In the genomic region with DNA sequence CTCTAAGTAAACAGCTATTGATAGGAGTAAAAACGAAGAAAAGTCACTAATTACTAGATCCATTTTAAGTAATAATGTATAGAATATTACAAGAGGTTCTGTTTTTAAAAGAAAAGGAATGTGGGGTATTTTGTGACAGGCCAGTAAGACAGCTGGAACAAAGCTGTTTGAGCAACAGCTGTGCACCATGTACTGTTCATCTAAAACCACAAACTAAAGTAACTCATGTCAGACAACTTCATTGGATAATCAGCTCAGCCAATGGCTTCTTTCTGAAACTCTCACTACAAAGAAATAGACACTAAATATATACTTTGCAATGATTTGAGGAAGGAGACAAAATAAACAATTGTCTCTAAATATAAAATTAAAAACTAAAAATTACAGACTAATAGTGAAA, we compare ENCODE assay signal across 9 cellular contexts. TPM values are rescaled to one million over a fixed set of nuclear protein-coding genes. Genes with fewer than 3 reads are reported as not detected.
DNase-seq lines count a peak whose midpoint lies in the region; ATAC-seq and TF ChIP-seq lines count a peak whose summit lies in the region.
"Had no signal": no experiment of that assay in that cellular context is flagged by ENCODE, and none has a peak within 500 bp of the region (broad histone marks: within the 10 kb centered on the region; RNA-seq: fewer than 3 reads in every experiment).

No MANE protein-coding gene starts in this region.

- TF ChIP-seq CTCF in AG10803 (conservative IDR thresholded peaks at IDR 0.05; ENCODE audit: low read length), result no peak

- H3K36me3 ChIP-seq in MG63, result peaks cover 50% of the 10 kb centered on the region

- peak; percentile 67 for ATAC-seq in GM21390 (IDR thresholded peaks at IDR 0.05; ENCODE audit: unreplicated experiment)
- ATAC-seq in HG03432 (IDR thresholded peaks at IDR 0.05; ENCODE audit: unreplicated experiment), result peak; percentile 85

- no peak overlapping the region for H3K4me3 ChIP-seq in AG10803 (ENCODE audit: low read length)
- no peak overlapping the region for H3K4me3 ChIP-seq in MG63

- DNase-seq in AG10803 (ENCODE audit: low read depth) (peak; percentile 73), fibroblast of gingiva (ENCODE audit: low read depth) (peak; percentile 57), MG63 (no peak), NCI-H69 (lab: John Stamatoyannopoulos, UW) (no peak), NCI-H2107 (lab: John Stamatoyannopoulos, UW) (no peak), mesenteric fat pad (ENCODE audit: low spot score) (no peak)
- DNase-seq: NCI-H2227 treated with DMSO at 0.1 percent for 48 hours had no signal

- no peaks in the 10 kb centered on the region; the same call in 1 of the 2 replicates for H3K9me3 ChIP-seq in MG63

- no peaks in the 10 kb centered on the region for H3K27me3 ChIP-seq in MG63

RNA-seq across cellular contexts. Expression of a gene that starts 16.1 kb away (rescaled TPM):
- total RNA-seq in MG63 (2014; rRNA removed; shearing (Covaris generic); ENCODE audit: low replicate concordance), result 169 and 218 TPM in 2 replicates
- 72.7 TPM for total RNA-seq in mesenteric fat pad

Comparison
In these comparisons a context has a peak if more than half of its experiments do, and no peak if none do; other contexts are left out.
1. DNase-seq: peak in AG10803 (single experiment) and fibroblast of gingiva (single experiment); none in MG63 (single experiment), NCI-H69 (single experiment), NCI-H2107 (single experiment) and mesenteric fat pad (single experiment).